Comparison of ENCODE assay signal across 20 cellular contexts in genomic region chr2:194822657-194823056, GRCh38.
A peak's percentile ranks its signal among the peaks of the same experiment; 100 is the strongest.
DNase-seq lines count a peak whose midpoint lies in the region; ATAC-seq and TF ChIP-seq lines count a peak whose summit lies in the region.
"Had no signal": no experiment of that assay in that cellular context is flagged by ENCODE, and none has a peak within 500 bp of the region (broad histone marks: within the 10 kb centered on the region; RNA-seq: fewer than 3 reads in every experiment).

No MANE protein-coding gene starts in this region.

- H3K27me3 ChIP-seq in PC-9 (ENCODE audit: insufficient read depth, low read depth) (no peaks in the 10 kb centered on the region), mammary epithelial cell (ENCODE audit: insufficient read depth, low read length) (no peaks in the 10 kb centered on the region)

- H4K20me1 ChIP-seq in PC-9 (ENCODE audit: insufficient read depth) (no peaks in the 10 kb centered on the region), mammary epithelial cell (ENCODE audit: insufficient read depth, low read length) (no peaks in the 10 kb centered on the region)

- DNase-seq in PC-9 (peak; percentile 1 to 36), mammary epithelial cell (peak; percentile 42), kidney tubule cell (ENCODE audit: low spot score) (peak; percentile 44), anterior cingulate cortex (lab: John Stamatoyannopoulos, UW) (no peak)
- DNase-seq in activated CD4-positive, alpha-beta T cell treated with anti-CD3 and anti-CD28 coated beads, Interleukin-2, amount 50 U/mL, for 4 hours, result no peak
- DNase-seq: C1 segment of cervical spinal cord; CD4-positive, alpha-beta memory T cell; COR-L47; Karpas-422; NCI-H1436; NCI-H187 treated with DMSO at 0.1 percent for 48 hours; NCI-H2171 treated with DMSO at 0.1 percent for 48 hours; NCI-H345; NCI-H526; SIG-M5 had no signal

- H2AFZ ChIP-seq in PC-9 (no peak overlapping the region), mammary epithelial cell (ENCODE audit: low read depth, low read length) (peak overlapping the region; percentile 61)

- H3K27ac ChIP-seq in PC-9 (no peak overlapping the region), mammary epithelial cell (ENCODE audit: insufficient read depth, low read depth, low read length) (peak overlapping the region; percentile 77)
- H3K27ac ChIP-seq: SK-N-MC had no signal

- TF ChIP-seq CTCF in PC-9 (conservative IDR thresholded peaks at IDR 0.05), result no peak
- TF ChIP-seq CTCF in mammary epithelial cell (conservative IDR thresholded peaks at IDR 0.05 in 1 of 2, IDR thresholded peaks at IDR 0.05 in 1 of 2; ENCODE audit: extremely low read depth in 1 of 2, insufficient read depth in 1 of 2, low read depth in 1 of 2, low read length in 2 of 2), result no peak

- POLR2A ChIA-PET in PC-9 (lab: Charles Lee; ENCODE audit: unreplicated experiment), result no interaction called here

- in situ Hi-C loops in mammary epithelial cell (cut with MboI; ENCODE audit: low sequenced_read_pairs in 2 of 2), result no loop called here

- H3K9ac ChIP-seq in mammary epithelial cell (ENCODE audit: insufficient read depth, low read length), result no peak overlapping the region

- H3K4me1 ChIP-seq in PC-9 (replicated peaks; ENCODE audit: insufficient read depth) (no peaks in the 10 kb centered on the region), mammary epithelial cell (ENCODE audit: insufficient read depth, low read length) (peaks cover 9% of the 10 kb centered on the region)

- no peaks in the 10 kb centered on the region for H3K36me3 ChIP-seq in PC-9 (ENCODE audit: low read depth)
- no peaks in the 10 kb centered on the region for H3K36me3 ChIP-seq in mammary epithelial cell (ENCODE audit: insufficient read depth, low read length)

- H3K79me2 ChIP-seq in PC-9 (ENCODE audit: low read depth), result no peaks in the 10 kb centered on the region
- no peaks in the 10 kb centered on the region for H3K79me2 ChIP-seq in mammary epithelial cell (ENCODE audit: insufficient read depth, low read length)

- dilution Hi-C loops in mammary epithelial cell (cut with HindIII; ENCODE audit: low sequenced_read_pairs), result no loop called here

- intact Hi-C loops in PC-9 (cut with micrococcal nuclease; ENCODE audit: unreplicated experiment) (no loop called here), mammary epithelial cell (cut with micrococcal nuclease) (no loop called here)

- CTCF ChIA-PET in PC-9 (lab: Charles Lee), result no interaction called here
- CTCF ChIA-PET in mammary epithelial cell (lab: Charles Lee; ENCODE audit: low non-redundant PET), result no interaction called here

- H3F3A ChIP-seq in PC-9 (ENCODE audit: insufficient read depth, low read depth), result no peaks in the 10 kb centered on the region

- H3K4me2 ChIP-seq in PC-9 (no peak overlapping the region), mammary epithelial cell (ENCODE audit: insufficient read depth, low read depth, low read length) (peak overlapping the region; percentile 54)

- no peak for ATAC-seq in GM21576 (IDR thresholded peaks at IDR 0.05; ENCODE audit: unreplicated experiment)
- no peak for ATAC-seq in GM21786 (IDR thresholded peaks at IDR 0.05; ENCODE audit: unreplicated experiment)
- ATAC-seq: HepG2, Panc1 had no signal

- H3K4me3 ChIP-seq in PC-9 (no peak overlapping the region), mammary epithelial cell (replicated peaks in 1 of 3; ENCODE audit: insufficient read depth in 1 of 3, low read depth in 2 of 3, low read length in 3 of 3) (no peak overlapping the region)
- H3K4me3 ChIP-seq: SK-N-MC had no signal

- no peaks in the 10 kb centered on the region for H3K9me3 ChIP-seq in PC-9 (ENCODE audit: insufficient read depth, low read depth)
- H3K9me3 ChIP-seq in mammary epithelial cell (replicated peaks; ENCODE audit: insufficient read depth, low read length), result no peaks in the 10 kb centered on the region

- 59% methylated on average over 5 of the region's 5 CpGs for WGBS in mammary epithelial cell (ENCODE audit: low coverage, missing lambda C conversion rate)

- no peaks in the 10 kb centered on the region for H3K9me2 ChIP-seq in PC-9 (ENCODE audit: insufficient read depth)

- BruUV-seq in PC-9 (replicated peaks; lab: Mats Ljungman, UMichigan) (no TSS peak), mammary epithelial cell (replicated peaks; lab: Mats Ljungman, UMichigan) (no TSS peak)

Comparison
In these comparisons a context has a peak if more than half of its experiments do, and no peak if none do; other contexts are left out.
1. DNase-seq: peak in PC-9 (2 of 2), mammary epithelial cell (single experiment) and kidney tubule cell (single experiment); none in anterior cingulate cortex (0 of 58) and activated CD4-positive, alpha-beta T cell treated with anti-CD3 and anti-CD28 coated beads, Interleukin-2, amount 50 U/mL, for 4 hours (0 of 2).